Comparison of ENCODE assay signal across 1 cellular context in the genomic region with DNA sequence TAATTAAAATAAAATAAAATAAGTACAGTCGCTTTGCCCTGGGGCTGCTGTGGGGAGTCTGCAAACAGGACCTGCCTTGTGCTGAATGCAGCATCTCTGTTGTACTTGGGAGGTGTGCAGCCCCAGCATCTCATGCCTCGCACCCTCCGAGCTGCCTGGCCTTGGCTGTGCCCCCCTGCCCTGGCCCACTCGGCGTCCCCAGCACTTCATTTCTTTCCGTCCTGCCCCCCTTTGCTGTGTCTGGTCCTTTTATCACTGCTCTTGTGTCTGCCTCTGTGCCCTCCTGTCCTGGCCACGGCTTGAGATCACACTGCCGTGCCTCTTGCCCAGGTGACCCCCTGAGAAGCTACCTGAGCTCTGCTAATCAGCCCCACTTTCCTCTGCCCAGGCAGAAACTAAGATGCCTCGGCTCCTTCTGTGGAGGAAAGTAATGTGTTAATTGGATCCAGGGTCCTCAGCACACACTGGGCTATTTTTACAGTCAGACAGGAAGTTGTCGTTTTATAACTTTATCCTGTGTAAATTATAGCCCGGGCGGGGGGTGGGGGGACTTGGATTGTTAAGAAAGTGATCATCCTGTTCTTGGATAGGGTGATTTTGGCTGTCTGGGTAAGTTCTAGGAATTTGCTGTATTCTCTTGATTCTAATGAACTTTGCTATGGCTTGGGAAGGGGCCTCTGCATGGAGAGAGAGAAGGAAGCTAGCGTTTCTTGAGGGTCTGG.
TF ChIP-seq lines count a peak whose summit lies in the region.

No MANE protein-coding gene starts in this region.

TF ChIP-seq in WTC11, 78 proteins besides CTCF, POLR2A, EP300 and RAD21 (continued from another document):
- TF ChIP-seq, protein P1, sequence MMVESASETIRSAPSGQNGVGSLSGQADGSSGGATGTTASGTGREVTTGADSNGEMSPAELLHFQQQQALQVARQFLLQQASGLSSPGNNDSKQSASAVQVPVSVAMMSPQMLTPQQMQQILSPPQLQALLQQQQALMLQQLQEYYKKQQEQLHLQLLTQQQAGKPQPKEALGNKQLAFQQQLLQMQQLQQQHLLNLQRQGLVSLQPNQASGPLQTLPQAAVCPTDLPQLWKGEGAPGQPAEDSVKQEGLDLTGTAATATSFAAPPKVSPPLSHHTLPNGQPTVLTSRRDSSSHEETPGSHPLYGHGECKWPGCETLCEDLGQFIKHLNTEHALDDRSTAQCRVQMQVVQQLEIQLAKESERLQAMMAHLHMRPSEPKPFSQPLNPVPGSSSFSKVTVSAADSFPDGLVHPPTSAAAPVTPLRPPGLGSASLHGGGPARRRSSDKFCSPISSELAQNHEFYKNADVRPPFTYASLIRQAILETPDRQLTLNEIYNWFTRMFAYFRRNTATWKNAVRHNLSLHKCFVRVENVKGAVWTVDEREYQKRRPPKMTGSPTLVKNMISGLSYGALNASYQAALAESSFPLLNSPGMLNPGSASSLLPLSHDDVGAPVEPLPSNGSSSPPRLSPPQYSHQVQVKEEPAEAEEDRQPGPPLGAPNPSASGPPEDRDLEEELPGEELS (CRISPR knock-in tag; IDR thresholded peaks at IDR 0.05) = no peak
- TF ChIP-seq NR2C2 (CRISPR knock-in tag; IDR thresholded peaks at IDR 0.05) = no peak
- TF ChIP-seq, protein P2, sequence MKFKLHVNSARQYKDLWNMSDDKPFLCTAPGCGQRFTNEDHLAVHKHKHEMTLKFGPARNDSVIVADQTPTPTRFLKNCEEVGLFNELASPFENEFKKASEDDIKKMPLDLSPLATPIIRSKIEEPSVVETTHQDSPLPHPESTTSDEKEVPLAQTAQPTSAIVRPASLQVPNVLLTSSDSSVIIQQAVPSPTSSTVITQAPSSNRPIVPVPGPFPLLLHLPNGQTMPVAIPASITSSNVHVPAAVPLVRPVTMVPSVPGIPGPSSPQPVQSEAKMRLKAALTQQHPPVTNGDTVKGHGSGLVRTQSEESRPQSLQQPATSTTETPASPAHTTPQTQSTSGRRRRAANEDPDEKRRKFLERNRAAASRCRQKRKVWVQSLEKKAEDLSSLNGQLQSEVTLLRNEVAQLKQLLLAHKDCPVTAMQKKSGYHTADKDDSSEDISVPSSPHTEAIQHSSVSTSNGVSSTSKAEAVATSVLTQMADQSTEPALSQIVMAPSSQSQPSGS (CRISPR knock-in tag; IDR thresholded peaks at IDR 0.05; ENCODE audit: borderline replicate concordance, low read depth) = no peak
- TF ChIP-seq, protein P3, sequence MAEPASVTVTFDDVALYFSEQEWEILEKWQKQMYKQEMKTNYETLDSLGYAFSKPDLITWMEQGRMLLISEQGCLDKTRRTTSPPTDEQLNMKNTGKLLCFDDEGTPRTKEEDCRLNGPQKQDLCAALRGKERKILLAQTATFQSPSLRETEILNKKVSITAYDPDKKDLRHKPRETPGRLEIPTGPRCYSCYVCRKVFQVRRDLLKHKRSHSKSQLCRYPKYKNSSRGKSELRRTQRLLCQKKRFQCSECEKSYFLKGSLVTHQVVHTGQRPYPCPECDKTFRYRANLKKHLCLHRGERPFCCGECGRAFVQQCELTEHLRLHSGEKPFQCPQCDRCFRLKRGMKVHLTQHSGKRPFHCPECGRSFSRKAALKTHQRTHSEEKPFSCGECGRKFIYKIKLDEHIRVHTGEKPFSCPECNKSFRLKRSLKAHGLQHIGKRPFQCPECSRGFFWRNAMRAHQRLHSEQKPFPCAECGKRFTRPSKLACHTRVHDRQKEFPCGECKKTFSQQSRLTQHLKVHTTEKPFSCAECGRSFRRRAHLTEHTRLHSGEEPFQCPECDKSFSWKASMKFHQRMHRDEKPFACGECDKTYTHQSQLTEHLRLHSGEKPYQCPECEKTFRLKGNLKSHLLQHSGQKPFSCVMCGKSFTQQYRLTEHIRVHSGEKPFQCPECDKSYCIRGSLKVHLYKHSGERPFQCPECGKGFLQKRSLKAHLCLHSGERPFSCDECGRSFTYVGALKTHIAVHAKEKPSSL (CRISPR knock-in tag; conservative IDR thresholded peaks at IDR 0.05) = no peak
- TF ChIP-seq, protein P4, sequence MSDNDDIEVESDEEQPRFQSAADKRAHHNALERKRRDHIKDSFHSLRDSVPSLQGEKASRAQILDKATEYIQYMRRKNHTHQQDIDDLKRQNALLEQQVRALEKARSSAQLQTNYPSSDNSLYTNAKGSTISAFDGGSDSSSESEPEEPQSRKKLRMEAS (CRISPR knock-in tag; IDR thresholded peaks at IDR 0.05) = no peak
- TF ChIP-seq, protein P5, sequence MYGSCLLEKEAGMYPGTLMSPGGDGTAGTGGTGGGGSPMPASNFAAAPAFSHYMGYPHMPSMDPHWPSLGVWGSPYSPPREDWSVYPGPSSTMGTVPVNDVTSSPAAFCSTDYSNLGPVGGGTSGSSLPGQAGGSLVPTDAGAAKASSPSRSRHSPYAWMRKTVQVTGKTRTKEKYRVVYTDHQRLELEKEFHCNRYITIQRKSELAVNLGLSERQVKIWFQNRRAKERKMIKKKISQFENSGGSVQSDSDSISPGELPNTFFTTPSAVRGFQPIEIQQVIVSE (CRISPR knock-in tag; IDR thresholded peaks at IDR 0.05; ENCODE audit: borderline replicate concordance) = no peak
- TF ChIP-seq GTF2I (CRISPR knock-in tag; conservative IDR thresholded peaks at IDR 0.05) = no peak
- TF ChIP-seq, protein P6, sequence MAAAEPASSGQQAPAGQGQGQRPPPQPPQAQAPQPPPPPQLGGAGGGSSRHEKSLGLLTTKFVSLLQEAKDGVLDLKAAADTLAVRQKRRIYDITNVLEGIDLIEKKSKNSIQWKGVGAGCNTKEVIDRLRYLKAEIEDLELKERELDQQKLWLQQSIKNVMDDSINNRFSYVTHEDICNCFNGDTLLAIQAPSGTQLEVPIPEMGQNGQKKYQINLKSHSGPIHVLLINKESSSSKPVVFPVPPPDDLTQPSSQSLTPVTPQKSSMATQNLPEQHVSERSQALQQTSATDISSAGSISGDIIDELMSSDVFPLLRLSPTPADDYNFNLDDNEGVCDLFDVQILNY (CRISPR knock-in tag; IDR thresholded peaks at IDR 0.05) = no peak
- TF ChIP-seq, protein P7, sequence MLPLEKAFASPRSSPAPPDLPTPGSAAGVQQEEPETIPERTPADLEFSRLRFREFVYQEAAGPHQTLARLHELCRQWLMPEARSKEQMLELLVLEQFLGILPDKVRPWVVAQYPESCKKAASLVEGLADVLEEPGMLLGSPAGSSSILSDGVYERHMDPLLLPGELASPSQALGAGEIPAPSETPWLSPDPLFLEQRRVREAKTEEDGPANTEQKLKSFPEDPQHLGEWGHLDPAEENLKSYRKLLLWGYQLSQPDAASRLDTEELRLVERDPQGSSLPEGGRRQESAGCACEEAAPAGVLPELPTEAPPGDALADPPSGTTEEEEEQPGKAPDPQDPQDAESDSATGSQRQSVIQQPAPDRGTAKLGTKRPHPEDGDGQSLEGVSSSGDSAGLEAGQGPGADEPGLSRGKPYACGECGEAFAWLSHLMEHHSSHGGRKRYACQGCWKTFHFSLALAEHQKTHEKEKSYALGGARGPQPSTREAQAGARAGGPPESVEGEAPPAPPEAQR (CRISPR knock-in tag; IDR thresholded peaks at IDR 0.05) = no peak
- no peak for TF ChIP-seq MYBL2 (CRISPR knock-in tag; IDR thresholded peaks at IDR 0.05)
- TF ChIP-seq NFYB (CRISPR knock-in tag; conservative IDR thresholded peaks at IDR 0.05; ENCODE audit: low read depth) = no peak
- TF ChIP-seq, protein P8, sequence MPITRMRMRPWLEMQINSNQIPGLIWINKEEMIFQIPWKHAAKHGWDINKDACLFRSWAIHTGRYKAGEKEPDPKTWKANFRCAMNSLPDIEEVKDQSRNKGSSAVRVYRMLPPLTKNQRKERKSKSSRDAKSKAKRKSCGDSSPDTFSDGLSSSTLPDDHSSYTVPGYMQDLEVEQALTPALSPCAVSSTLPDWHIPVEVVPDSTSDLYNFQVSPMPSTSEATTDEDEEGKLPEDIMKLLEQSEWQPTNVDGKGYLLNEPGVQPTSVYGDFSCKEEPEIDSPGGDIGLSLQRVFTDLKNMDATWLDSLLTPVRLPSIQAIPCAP (CRISPR knock-in tag; IDR thresholded peaks at IDR 0.05) = no peak
- TF ChIP-seq ZNF263 (CRISPR knock-in tag; IDR thresholded peaks at IDR 0.05; ENCODE audit: low read depth) = no peak
- no peak for TF ChIP-seq OVOL2 (CRISPR knock-in tag; IDR thresholded peaks at IDR 0.05; ENCODE audit: borderline replicate concordance)
- no peak for TF ChIP-seq CREM (CRISPR knock-in tag; IDR thresholded peaks at IDR 0.05)
- TF ChIP-seq JUN (CRISPR knock-in tag; IDR thresholded peaks at IDR 0.05) = no peak
- TF ChIP-seq, protein P9, sequence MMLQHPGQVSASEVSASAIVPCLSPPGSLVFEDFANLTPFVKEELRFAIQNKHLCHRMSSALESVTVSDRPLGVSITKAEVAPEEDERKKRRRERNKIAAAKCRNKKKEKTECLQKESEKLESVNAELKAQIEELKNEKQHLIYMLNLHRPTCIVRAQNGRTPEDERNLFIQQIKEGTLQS (CRISPR knock-in tag; conservative IDR thresholded peaks at IDR 0.05) = no peak
